ENCODE assay signal across 18 cellular contexts in the genomic region with DNA sequence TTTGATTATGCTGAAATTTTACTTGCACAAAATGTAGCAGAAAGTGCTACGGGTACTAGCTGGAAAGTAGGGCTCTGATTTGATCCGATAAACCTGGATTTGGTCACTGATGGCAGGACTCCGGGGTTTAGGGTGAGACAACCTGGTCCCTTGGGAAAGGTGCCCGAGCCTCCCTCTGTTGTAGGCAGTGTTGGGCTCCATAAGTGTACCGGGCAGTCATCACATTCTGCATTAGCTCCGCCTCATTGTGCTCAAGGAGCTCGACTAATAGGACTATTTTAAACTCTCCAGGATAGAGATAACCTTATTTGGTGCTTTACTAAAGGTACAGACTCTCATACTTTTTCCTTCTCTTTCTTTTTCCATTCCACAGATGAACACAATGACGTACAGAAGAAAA.
DNase-seq lines count a peak whose midpoint lies in the region; ATAC-seq and TF ChIP-seq lines count a peak whose summit lies in the region.
"Had no signal": no experiment of that assay in that cellular context is flagged by ENCODE, and none has a peak within 500 bp of the region (broad histone marks: within the 10 kb centered on the region; RNA-seq: fewer than 3 reads in every experiment).

No MANE protein-coding gene starts in this region.

- no TSS peak for BruUV-seq in Panc1 (replicated peaks; lab: Mats Ljungman, UMichigan)

- H3K4me1 Mint-ChIP-seq in GM23338 (peaks cover 26% of the 10 kb centered on the region), endothelial cell (ENCODE audit: unreplicated experiment) (peaks cover 37% of the 10 kb centered on the region), CD14-positive monocyte (peaks cover 11% of the 10 kb centered on the region)

- H3K9me3 Mint-ChIP-seq in GM23338 (peaks cover 6% of the 10 kb centered on the region; the same call in 2 of the 3 replicates), endothelial cell (ENCODE audit: unreplicated experiment) (no peaks in the 10 kb centered on the region), CD14-positive monocyte (peaks cover 4 to 8% (median 5%) of the 10 kb centered on the region in 7 donors)

- peaks cover 13% of the 10 kb centered on the region for H3K79me2 ChIP-seq in GM23338 (replicated peaks; ENCODE audit: insufficient read depth)

- no peaks in the 10 kb centered on the region for H3F3A ChIP-seq in GM23338 (replicated peaks; ENCODE audit: low read depth)

- H2AFZ ChIP-seq in GM23338: no peak overlapping the region

- intact Hi-C loops in left ventricle myocardium superior (cut with micrococcal nuclease) (no loop called here), Panc1 (cut with micrococcal nuclease; ENCODE audit: unreplicated experiment) (no loop called here), CD14-positive monocyte (cut with micrococcal nuclease) (loop anchor here in 1 of 2 donors (10.0 kb wide), 1 partner anchor 118 kb away; a partner anchor contains a TSS)

- no peak for DNase-seq in cardiac muscle cell (ENCODE audit: low read depth in 1 of 2, low spot score in 1 of 2)
- DNase-seq in left ventricle myocardium superior: no peak
- no peak for DNase-seq in GM23338 (ENCODE audit: low spot score)
- DNase-seq in Panc1 (ENCODE audit: low read depth, low spot score): no peak
- no peak for DNase-seq in endothelial cell (ENCODE audit: low spot score)
- DNase-seq in CD14-positive monocyte (ENCODE audit: low spot score): no peak
- no peak for DNase-seq in KG1 (lab: John Stamatoyannopoulos, UW)
- no peak for DNase-seq in SHP77 treated with DMSO at 0.1 percent for 48 hours (lab: John Stamatoyannopoulos, UW)
- DNase-seq: C1 segment of cervical spinal cord; CD4-positive, CD25-positive, alpha-beta regulatory T cell; CD8-positive, alpha-beta memory T cell; DMS 273 treated with DMSO at 0.1 percent for 48 hours; DMS79; EL; GDM1; GOT3 had no signal

- TF ChIP-seq CTCF in cardiac muscle cell (IDR thresholded peaks at IDR 0.05; ENCODE audit: low read depth, low read length) (no peak), GM23338 (conservative IDR thresholded peaks at IDR 0.05; ENCODE audit: low read depth in 2 of 2) (no peak), Panc1 (IDR thresholded peaks at IDR 0.05) (no peak), endothelial cell (IDR thresholded peaks at IDR 0.05; ENCODE audit: unreplicated experiment) (no peak), CD14-positive monocyte (IDR thresholded peaks at IDR 0.05) (no peak)

- no peaks in the 10 kb centered on the region for H3K9me2 ChIP-seq in GM23338 (ENCODE audit: insufficient read depth)

- H3K9me3 ChIP-seq in cardiac muscle cell (ENCODE audit: low read depth): no peaks in the 10 kb centered on the region
- peaks cover 6% of the 10 kb centered on the region; the same call in 1 of the 2 replicates for H3K9me3 ChIP-seq in Panc1 (ENCODE audit: control insufficient read depth, insufficient read depth, low read depth, low read length)
- H3K9me3 ChIP-seq: HAP-1 had no signal

- CTCF ChIA-PET in Panc1 (lab: Charles Lee): no interaction called here

- peaks cover 8% of the 10 kb centered on the region for H3K36me3 Mint-ChIP-seq in GM23338 (ENCODE audit: low read depth)
- peaks cover 16% of the 10 kb centered on the region for H3K36me3 Mint-ChIP-seq in endothelial cell (ENCODE audit: low read depth, unreplicated experiment)
- H3K36me3 Mint-ChIP-seq in CD14-positive monocyte: peaks cover 30 to 37% of the 10 kb centered on the region in 2 donors

- no peaks in the 10 kb centered on the region for H4K20me1 ChIP-seq in GM23338 (replicated peaks; ENCODE audit: insufficient read depth)

- H3K27ac ChIP-seq in cardiac muscle cell (peak overlapping the region; percentile 27), GM23338 (ENCODE audit: low read depth) (no peak overlapping the region), Panc1 (ENCODE audit: low read length) (0 out of 2 replicates have a peak overlapping the region, but pooled peaks have one; percentile 19)

- H3K27ac Mint-ChIP-seq in GM23338 (no peak overlapping the region), endothelial cell (ENCODE audit: unreplicated experiment) (peak overlapping the region; percentile 49), CD14-positive monocyte (peak overlapping the region in 2 of 7 donors; percentile 3 to 46)

- no peak overlapping the region for H3K4me3 Mint-ChIP-seq in GM23338
- H3K4me3 Mint-ChIP-seq in endothelial cell (ENCODE audit: unreplicated experiment): no peak overlapping the region
- no peak overlapping the region for H3K4me3 Mint-ChIP-seq in CD14-positive monocyte
- H3K4me3 Mint-ChIP-seq: CD4-positive, CD25-positive, alpha-beta regulatory T cell; CD8-positive, alpha-beta memory T cell had no signal

- H3K27me3 ChIP-seq in cardiac muscle cell (no peaks in the 10 kb centered on the region), GM23338 (ENCODE audit: insufficient read depth) (no peaks in the 10 kb centered on the region), Panc1 (ENCODE audit: control insufficient read depth, insufficient read depth, low read length) (no peaks in the 10 kb centered on the region)

- POLR2A ChIA-PET in Panc1 (lab: Charles Lee): no interaction called here

- H3K4me1 ChIP-seq in cardiac muscle cell (ENCODE audit: low read depth) (no peaks in the 10 kb centered on the region), GM23338 (ENCODE audit: insufficient read depth) (peaks cover 12% of the 10 kb centered on the region), Panc1 (ENCODE audit: control insufficient read depth, insufficient read depth, low read length) (peaks cover 8% of the 10 kb centered on the region)
- H3K4me1 ChIP-seq: HAP-1 had no signal

- H3K36me3 ChIP-seq in cardiac muscle cell (no peaks in the 10 kb centered on the region), GM23338 (ENCODE audit: insufficient read depth) (no peaks in the 10 kb centered on the region), Panc1 (ENCODE audit: control insufficient read depth, insufficient read depth, low read length) (no peaks in the 10 kb centered on the region; the same call in 1 of the 2 replicates)
- H3K36me3 ChIP-seq: HAP-1 had no signal

- no peak overlapping the region for H3K4me2 ChIP-seq in GM23338

- H3K4me3 ChIP-seq in cardiac muscle cell (no peak overlapping the region), GM23338 (no peak overlapping the region), Panc1 (ENCODE audit: low read depth in 2 of 2, low read length in 2 of 2) (no peak overlapping the region)
- H3K4me3 ChIP-seq: GM12878, HAP-1 had no signal

- in situ Hi-C loops in Panc1 (cut with HindIII; ENCODE audit: low pct_unique_long_range_greater_than_20kb, low sequenced_read_pairs): no loop called here

- H3K27me3 Mint-ChIP-seq in GM23338 (ENCODE audit: insufficient read depth, low read depth, poor library complexity) (no peaks in the 10 kb centered on the region), endothelial cell (ENCODE audit: unreplicated experiment) (no peaks in the 10 kb centered on the region), CD14-positive monocyte (ENCODE audit: low read depth in 3 of 3) (no peaks in the 10 kb centered on the region)
- H3K27me3 Mint-ChIP-seq: CD4-positive, CD25-positive, alpha-beta regulatory T cell; CD8-positive, alpha-beta memory T cell had no signal

- ATAC-seq in left ventricle myocardium superior (no peak), GM23338 (peak; percentile 43), Panc1 (no peak)
- ATAC-seq: GM12878 had no signal

TF ChIP-seq in GM23338, 12 proteins besides CTCF, POLR2A, EP300 and RAD21:
- TF ChIP-seq STAT1 (IDR thresholded peaks at IDR 0.05; ENCODE audit: unreplicated experiment): no peak
- no peak for TF ChIP-seq EZH2 (IDR thresholded peaks at IDR 0.05; ENCODE audit: low read depth, unreplicated experiment)
- TF ChIP-seq, protein P1, sequence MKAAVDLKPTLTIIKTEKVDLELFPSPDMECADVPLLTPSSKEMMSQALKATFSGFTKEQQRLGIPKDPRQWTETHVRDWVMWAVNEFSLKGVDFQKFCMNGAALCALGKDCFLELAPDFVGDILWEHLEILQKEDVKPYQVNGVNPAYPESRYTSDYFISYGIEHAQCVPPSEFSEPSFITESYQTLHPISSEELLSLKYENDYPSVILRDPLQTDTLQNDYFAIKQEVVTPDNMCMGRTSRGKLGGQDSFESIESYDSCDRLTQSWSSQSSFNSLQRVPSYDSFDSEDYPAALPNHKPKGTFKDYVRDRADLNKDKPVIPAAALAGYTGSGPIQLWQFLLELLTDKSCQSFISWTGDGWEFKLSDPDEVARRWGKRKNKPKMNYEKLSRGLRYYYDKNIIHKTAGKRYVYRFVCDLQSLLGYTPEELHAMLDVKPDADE (IDR thresholded peaks at IDR 0.05): no peak
- no peak for TF ChIP-seq JUNB (IDR thresholded peaks at IDR 0.05; ENCODE audit: unreplicated experiment)
- no peak for TF ChIP-seq NANOG (IDR thresholded peaks at IDR 0.05; ENCODE audit: borderline replicate concordance)
- TF ChIP-seq, protein P2, sequence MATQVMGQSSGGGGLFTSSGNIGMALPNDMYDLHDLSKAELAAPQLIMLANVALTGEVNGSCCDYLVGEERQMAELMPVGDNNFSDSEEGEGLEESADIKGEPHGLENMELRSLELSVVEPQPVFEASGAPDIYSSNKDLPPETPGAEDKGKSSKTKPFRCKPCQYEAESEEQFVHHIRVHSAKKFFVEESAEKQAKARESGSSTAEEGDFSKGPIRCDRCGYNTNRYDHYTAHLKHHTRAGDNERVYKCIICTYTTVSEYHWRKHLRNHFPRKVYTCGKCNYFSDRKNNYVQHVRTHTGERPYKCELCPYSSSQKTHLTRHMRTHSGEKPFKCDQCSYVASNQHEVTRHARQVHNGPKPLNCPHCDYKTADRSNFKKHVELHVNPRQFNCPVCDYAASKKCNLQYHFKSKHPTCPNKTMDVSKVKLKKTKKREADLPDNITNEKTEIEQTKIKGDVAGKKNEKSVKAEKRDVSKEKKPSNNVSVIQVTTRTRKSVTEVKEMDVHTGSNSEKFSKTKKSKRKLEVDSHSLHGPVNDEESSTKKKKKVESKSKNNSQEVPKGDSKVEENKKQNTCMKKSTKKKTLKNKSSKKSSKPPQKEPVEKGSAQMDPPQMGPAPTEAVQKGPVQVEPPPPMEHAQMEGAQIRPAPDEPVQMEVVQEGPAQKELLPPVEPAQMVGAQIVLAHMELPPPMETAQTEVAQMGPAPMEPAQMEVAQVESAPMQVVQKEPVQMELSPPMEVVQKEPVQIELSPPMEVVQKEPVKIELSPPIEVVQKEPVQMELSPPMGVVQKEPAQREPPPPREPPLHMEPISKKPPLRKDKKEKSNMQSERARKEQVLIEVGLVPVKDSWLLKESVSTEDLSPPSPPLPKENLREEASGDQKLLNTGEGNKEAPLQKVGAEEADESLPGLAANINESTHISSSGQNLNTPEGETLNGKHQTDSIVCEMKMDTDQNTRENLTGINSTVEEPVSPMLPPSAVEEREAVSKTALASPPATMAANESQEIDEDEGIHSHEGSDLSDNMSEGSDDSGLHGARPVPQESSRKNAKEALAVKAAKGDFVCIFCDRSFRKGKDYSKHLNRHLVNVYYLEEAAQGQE (IDR thresholded peaks at IDR 0.05; ENCODE audit: unreplicated experiment): no peak
- no peak for TF ChIP-seq CREB1 (CRISPR knock-in tag; IDR thresholded peaks at IDR 0.05; ENCODE audit: low read depth)
